ENCODE assay signal across 8 cellular contexts in genomic region chr3:126261037-126261436, GRCh38.
DNase-seq lines count a peak whose midpoint lies in the region; ATAC-seq and TF ChIP-seq lines count a peak whose summit lies in the region.

No MANE protein-coding gene starts in this region.

- no peak overlapping the region for H3K27ac ChIP-seq in brain microvascular endothelial cell
- H3K27ac ChIP-seq in right lobe of liver = peak overlapping the region in 2 of 3 donors; percentile 54 to 76

- DNase-seq in AG08396 (ENCODE audit: low spot score) (peak; percentile 62), KBM-7 (peak; percentile 64), brain microvascular endothelial cell (no peak), right lobe of liver (peak; percentile 55 to 86 (median 75)), amniotic stem cell (lab: John Stamatoyannopoulos, UW) (no peak)
- no peak for DNase-seq in activated CD8-positive, alpha-beta memory T cell treated with anti-CD3 and anti-CD28 coated beads for 24 hours

- no peaks in the 10 kb centered on the region for H3K9me3 ChIP-seq in right lobe of liver

- peaks cover 0 to 15% (median 7%) of the 10 kb centered on the region in 4 donors for H3K4me1 ChIP-seq in right lobe of liver

- intact Hi-C loops in right lobe of liver (cut with DNase I) = loop anchor here (5.0 to 10.0 kb wide), 3 partner anchors 84 to 114 kb away; no protein-coding TSS in a partner anchor

- H3K36me3 ChIP-seq in brain microvascular endothelial cell (replicated peaks) (no peaks in the 10 kb centered on the region), right lobe of liver (no peaks in the 10 kb centered on the region)

- ATAC-seq in right lobe of liver (peak; percentile 67 to 85 (median 76)), GM18867 (IDR thresholded peaks at IDR 0.05; ENCODE audit: unreplicated experiment) (no peak), HG02642 (IDR thresholded peaks at IDR 0.05; ENCODE audit: poor library complexity, unreplicated experiment) (no peak)

- TF ChIP-seq POLR2A in right lobe of liver (IDR thresholded peaks at IDR 0.05) = peak; percentile 19

- peak; percentile 26 for TF ChIP-seq CTCF in brain microvascular endothelial cell (IDR thresholded peaks at IDR 0.05; ENCODE audit: low read depth, low read length, missing control alignments)
- TF ChIP-seq CTCF in right lobe of liver (IDR thresholded peaks at IDR 0.05) = no peak

- H3K4me3 ChIP-seq in brain microvascular endothelial cell (ENCODE audit: low read depth, low read length) (no peak overlapping the region), right lobe of liver (no peak overlapping the region)

- in situ Hi-C loops in KBM-7 (cut with MboI; ENCODE audit: low pct_unique_long_range_greater_than_20kb, low sequenced_read_pairs) (no loop called here), brain microvascular endothelial cell (cut with HindIII; ENCODE audit: low pct_ligation_motif_present, low sequenced_read_pairs) (no loop called here)

- 26% methylated on average over 3 of the region's 6 CpGs for WGBS in right lobe of liver (ENCODE audit: insufficient coverage, low coverage, low lambda C conversion rate, missing lambda C conversion rate)

- no peaks in the 10 kb centered on the region for H3K27me3 ChIP-seq in brain microvascular endothelial cell (replicated peaks)
- H3K27me3 ChIP-seq in right lobe of liver = no peaks in the 10 kb centered on the region

Comparison
In these comparisons a context has a peak if more than half of its experiments do, and no peak if none do; other contexts are left out.
1. DNase-seq: peak in AG08396 (single experiment), KBM-7 (single experiment) and right lobe of liver (3 of 3); none in brain microvascular endothelial cell (single experiment), amniotic stem cell (single experiment) and activated CD8-positive, alpha-beta memory T cell treated with anti-CD3 and anti-CD28 coated beads for 24 hours (single experiment).
2. ATAC-seq: peak in right lobe of liver (4 of 4); none in GM18867 (single experiment) and HG02642 (single experiment).